In the genomic region with DNA sequence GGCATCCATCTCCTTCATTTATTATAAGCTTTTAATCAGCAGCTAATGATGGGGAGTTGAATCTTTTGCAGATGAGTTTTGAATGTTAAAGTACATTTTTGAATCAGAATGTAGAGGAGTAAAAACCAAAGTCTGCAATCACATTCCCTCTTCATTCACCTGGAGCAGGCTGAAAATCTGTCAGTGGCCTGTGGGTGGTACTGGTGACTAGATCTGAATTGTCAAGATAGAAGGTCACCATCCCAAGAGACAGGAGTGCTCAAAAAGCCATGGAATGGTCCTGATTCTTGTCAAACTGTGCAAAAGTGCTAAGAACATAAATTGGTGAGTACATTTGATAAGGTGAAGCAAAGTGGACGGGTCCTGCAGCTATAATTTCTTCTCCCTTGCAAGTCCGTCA, we compare ENCODE assay signal across 27 cellular contexts.
"Had no signal": no experiment of that assay in that cellular context is flagged by ENCODE, and none has a peak within 500 bp of the region (broad histone marks: within the 10 kb centered on the region; RNA-seq: fewer than 3 reads in every experiment).

No MANE protein-coding gene starts in this region.

- H3K4me1 Mint-ChIP-seq: activated B cell treated with CpG ODN at 0.5 μM for 24 hours; memory B cell; stimulated activated naive B cell treated with anti-CD40 and anti-IgM and Interleukin-4, amounts not matched to agents 10 μg/mL and 1 μg/mL and 100 μg/mL, for 72 hours had no signal

- H3K27me3 ChIP-seq: adrenal gland, ascending aorta, brain microvascular endothelial cell, colonic mucosa, esophagus squamous epithelium, gastrocnemius medialis, neural progenitor cell, transverse colon, uterus had no signal

- H3K9me3 Mint-ChIP-seq: activated T-cell treated with anti-CD3 and anti-CD28 coated beads, Interleukin-2, amount 50 U/mL, for 24 hours; memory B cell; neural progenitor cell had no signal

- H3K27ac ChIP-seq: adrenal gland, ascending aorta, brain microvascular endothelial cell, colonic mucosa, dorsolateral prefrontal cortex, esophagus squamous epithelium, gastrocnemius medialis, neural progenitor cell, transverse colon, uterus had no signal

- ATAC-seq: activated CD4-positive, alpha-beta T cell treated with anti-CD3 and anti-CD28 coated beads for 36 hours; activated naive CD4-positive, alpha-beta T cell treated with anti-CD3 and anti-CD28 coated beads, Interleukin-2, amount 50 U/mL, for 72 hours; activated T-helper 17 cell treated with anti-CD3 and anti-CD28 coated beads, Interleukin-2, amount 50 U/mL, for 72 hours; effector memory CD8-positive, alpha-beta T cell; gastrocnemius medialis; stimulated activated naive B cell treated with anti-CD40 and anti-IgM and Interleukin-4, amounts not matched to agents 10 μg/mL and 1 μg/mL and 100 μg/mL, for 72 hours had no signal

- H3K4me3 Mint-ChIP-seq: activated B cell treated with CpG ODN at 0.5 μM for 24 hours; activated CD4-positive, alpha-beta T cell treated with anti-CD3 and anti-CD28 coated beads for 36 hours; activated T-cell treated with anti-CD3 and anti-CD28 coated beads, Interleukin-2, amount 50 U/mL, for 24 hours; activated T-helper 17 cell treated with anti-CD3 and anti-CD28 coated beads, Interleukin-2, amount 50 U/mL, for 72 hours; effector memory CD8-positive, alpha-beta T cell; memory B cell; neural progenitor cell; stimulated activated naive B cell treated with anti-CD40 and anti-IgM and Interleukin-4, amounts not matched to agents 10 μg/mL and 1 μg/mL and 100 μg/mL, for 72 hours; T-helper 2 cell treated with Interferon-gamma antibody and Interleukin-4, amounts not matched to agents 5 μg/mL and 100 μg/mL, for 36 hours had no signal

- H3K4me1 ChIP-seq: adrenal gland, ascending aorta, colonic mucosa, esophagus squamous epithelium, gastrocnemius medialis, transverse colon, uterus had no signal

- H3K4me2 ChIP-seq: neural progenitor cell had no signal

- H3K36me3 Mint-ChIP-seq: memory B cell; neural progenitor cell; stimulated activated naive B cell treated with anti-CD40 and anti-IgM and Interleukin-4, amounts not matched to agents 10 μg/mL and 1 μg/mL and 100 μg/mL, for 72 hours had no signal

- H3K27ac Mint-ChIP-seq: activated B cell treated with CpG ODN at 0.5 μM for 24 hours; activated CD4-positive, alpha-beta T cell treated with anti-CD3 and anti-CD28 coated beads for 36 hours; activated naive CD4-positive, alpha-beta T cell treated with anti-CD3 and anti-CD28 coated beads, Interleukin-2, amount 50 U/mL, for 72 hours; activated T-cell treated with anti-CD3 and anti-CD28 coated beads, Interleukin-2, amount 50 U/mL, for 24 hours; activated T-helper 17 cell treated with anti-CD3 and anti-CD28 coated beads, Interleukin-2, amount 50 U/mL, for 72 hours; effector memory CD8-positive, alpha-beta T cell; memory B cell; neural progenitor cell; stimulated activated naive B cell treated with anti-CD40 and anti-IgM and Interleukin-4, amounts not matched to agents 10 μg/mL and 1 μg/mL and 100 μg/mL, for 72 hours; T-helper 2 cell treated with Interferon-gamma antibody and Interleukin-4, amounts not matched to agents 5 μg/mL and 100 μg/mL, for 36 hours had no signal

- H3K36me3 ChIP-seq: adrenal gland, ascending aorta, brain microvascular endothelial cell, colonic mucosa, esophagus squamous epithelium, gastrocnemius medialis, neural progenitor cell, transverse colon, uterus had no signal

- H3K27me3 Mint-ChIP-seq: activated B cell treated with CpG ODN at 0.5 μM for 24 hours; activated CD4-positive, alpha-beta T cell treated with anti-CD3 and anti-CD28 coated beads for 36 hours; effector memory CD8-positive, alpha-beta T cell; memory B cell; stimulated activated naive B cell treated with anti-CD40 and anti-IgM and Interleukin-4, amounts not matched to agents 10 μg/mL and 1 μg/mL and 100 μg/mL, for 72 hours had no signal

- H2AFZ ChIP-seq: neural progenitor cell had no signal

- H3K4me3 ChIP-seq: adrenal gland, ascending aorta, colonic mucosa, dorsolateral prefrontal cortex, esophagus squamous epithelium, gastrocnemius medialis, neural progenitor cell, transverse colon, uterus had no signal

- H3K9ac ChIP-seq: neural progenitor cell had no signal

- H3K9me3 ChIP-seq: adrenal gland, ascending aorta, colonic mucosa, esophagus squamous epithelium, gastrocnemius medialis, transverse colon, uterus had no signal

- DNase-seq: activated B cell treated with CpG ODN at 0.5 μM for 24 hours; activated CD4-positive, alpha-beta T cell treated with anti-CD3 and anti-CD28 coated beads for 36 hours; activated CD4-positive, alpha-beta T cell treated with anti-CD3 and anti-CD28 coated beads, Interleukin-2, amount 50 U/mL, for 4 hours; activated CD8-positive, alpha-beta memory T cell treated with anti-CD3 and anti-CD28 coated beads for 24 hours; activated CD8-positive, alpha-beta memory T cell treated with anti-CD3 and anti-CD28 coated beads, Interleukin-2, amount 50 U/mL, for 4 hours; activated T-cell treated with anti-CD3 and anti-CD28 coated beads, Interleukin-2, amount 50 U/mL, for 24 hours; adrenal gland; central memory CD4-positive, alpha-beta T cell; colonic mucosa; dorsolateral prefrontal cortex; effector memory CD8-positive, alpha-beta T cell; esophagus squamous epithelium; gastrocnemius medialis; hypothalamus; retina; stimulated activated CD4-positive, alpha-beta T cell treated with anti-CD3 and anti-CD28 coated beads, Interleukin-2, amount 100 ng/mL, for 48 hours; stimulated activated CD8-positive, alpha-beta memory T cell treated with anti-CD3 and anti-CD28 coated beads, Interleukin-4, amount 100 ng/mL, for 48 hours; stimulated activated naive B cell treated with anti-CD40 and anti-IgM and Interleukin-4, amounts not matched to agents 10 μg/mL and 1 μg/mL and 100 μg/mL, for 72 hours; transverse colon; uterus had no signal
